ENCODE assay signal across 26 cellular contexts in the genomic region with DNA sequence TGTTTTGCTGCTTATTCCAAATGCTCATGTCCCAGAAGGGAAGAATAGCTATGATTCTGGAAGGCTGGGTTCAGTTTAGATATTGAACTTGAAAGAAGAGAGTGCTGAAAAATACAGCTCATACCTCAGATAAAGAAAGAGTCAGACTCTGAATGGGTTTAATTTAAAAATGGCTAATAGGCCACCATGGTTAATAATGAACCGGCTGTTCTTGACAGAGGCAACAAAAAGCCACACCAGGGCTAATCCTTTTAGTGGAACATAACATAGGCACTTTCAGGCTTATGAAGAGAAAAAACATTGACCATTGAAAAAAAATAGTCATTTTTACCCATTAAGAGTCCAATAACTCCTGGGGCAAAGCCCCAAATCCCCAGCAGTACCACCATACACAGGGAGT.
"Had no signal": no experiment of that assay in that cellular context is flagged by ENCODE, and none has a peak within 500 bp of the region (broad histone marks: within the 10 kb centered on the region; RNA-seq: fewer than 3 reads in every experiment).

No MANE protein-coding gene starts in this region.

- H3K9me3 ChIP-seq: esophagus muscularis mucosa, heart right ventricle, left lung, mucosa of descending colon, thoracic aorta, uterus had no signal

- H3K27ac Mint-ChIP-seq: activated naive CD8-positive, alpha-beta T cell; dendritic cell treated with granulocyte-macrophage colony-stimulating factor and Interleukin-4, amounts not matched to agents 40 ng/mL and 50 ng/mL, for 4 days; natural killer cell treated with Interleukin-12 subunit alpha and Interleukin-12 subunit beta and Interleukin-15 and Interleukin-18, amount 100 ng/mL, for 72 hours; stimulated activated effector memory CD8-positive, alpha-beta T cell treated with anti-CD3 and anti-CD28 coated beads, Interleukin-12 subunit alpha, Interleukin-12 subunit beta, amount 100 ng/mL, for 72 hours; stimulated activated naive CD8-positive, alpha-beta T cell treated with anti-CD3 and anti-CD28 coated beads, Interleukin-15, Interleukin-2, amounts not matched to agents 100 ng/mL and 50 ng/mL, for 24 hours; type B pancreatic cell had no signal

- H3K27ac ChIP-seq: esophagus muscularis mucosa, foreskin keratinocyte, left lung, skin epidermis, thoracic aorta, uterus, VCaP had no signal

- H3K27me3 Mint-ChIP-seq: central memory CD8-positive, alpha-beta T cell; stimulated activated naive CD8-positive, alpha-beta T cell treated with anti-CD3 and anti-CD28 coated beads, Interleukin-15, Interleukin-2, amounts not matched to agents 100 ng/mL and 50 ng/mL, for 24 hours; type B pancreatic cell had no signal

- H3K36me3 Mint-ChIP-seq: activated naive CD8-positive, alpha-beta T cell; natural killer cell treated with Interleukin-12 subunit alpha and Interleukin-12 subunit beta and Interleukin-15 and Interleukin-18, amount 100 ng/mL, for 72 hours; stimulated activated effector memory CD8-positive, alpha-beta T cell treated with anti-CD3 and anti-CD28 coated beads, Interleukin-12 subunit alpha, Interleukin-12 subunit beta, amount 100 ng/mL, for 72 hours had no signal

- DNase-seq: activated CD4-positive, alpha-beta T cell treated with anti-CD3 and anti-CD28 coated beads for 4 hours; activated CD4-positive, alpha-beta T cell treated with anti-CD3 and anti-CD28 coated beads, Interleukin-2, amount 50 U/mL, for 4 hours; activated effector memory CD4-positive, alpha-beta T cell treated with Interleukin-2 at 50 U/mL for 16 hours; activated naive CD4-positive, alpha-beta T cell treated with Interleukin-2 at 50 U/mL for 16 hours; anterior cingulate cortex; foreskin keratinocyte; heart right ventricle; kidney glomerular epithelial cell; left lung; mucosa of descending colon; posterior cingulate gyrus; stimulated activated CD4-positive, alpha-beta T cell treated with anti-CD3 and anti-CD28 coated beads, Interleukin-4, amount 100 ng/mL, for 24 hours; uterus had no signal

- H3K9me3 Mint-ChIP-seq: central memory CD8-positive, alpha-beta T cell; dendritic cell treated with granulocyte-macrophage colony-stimulating factor and Interleukin-4, amounts not matched to agents 40 ng/mL and 50 ng/mL, for 4 days; natural killer cell treated with Interleukin-12 subunit alpha and Interleukin-12 subunit beta and Interleukin-15 and Interleukin-18, amount 100 ng/mL, for 72 hours; stimulated activated effector memory CD8-positive, alpha-beta T cell treated with anti-CD3 and anti-CD28 coated beads, Interleukin-12 subunit alpha, Interleukin-12 subunit beta, amount 100 ng/mL, for 72 hours; stimulated activated naive CD8-positive, alpha-beta T cell treated with anti-CD3 and anti-CD28 coated beads, Interleukin-15, Interleukin-2, amounts not matched to agents 100 ng/mL and 50 ng/mL, for 24 hours; type B pancreatic cell had no signal

- ATAC-seq: foreskin keratinocyte; heart right ventricle; left lung; mucosa of descending colon; natural killer cell treated with Interleukin-12 subunit alpha and Interleukin-12 subunit beta and Interleukin-15 and Interleukin-18, amount 100 ng/mL, for 72 hours; sciatic nerve; stimulated activated effector memory CD8-positive, alpha-beta T cell treated with anti-CD3 and anti-CD28 coated beads, Interleukin-12 subunit alpha, Interleukin-12 subunit beta, amount 100 ng/mL, for 72 hours had no signal

- H3K27me3 ChIP-seq: esophagus muscularis mucosa, foreskin keratinocyte, heart right ventricle, left lung, uterus had no signal

- H3K36me3 ChIP-seq: thoracic aorta, uterus had no signal

- H3K4me1 Mint-ChIP-seq: central memory CD8-positive, alpha-beta T cell; stimulated activated effector memory CD8-positive, alpha-beta T cell treated with anti-CD3 and anti-CD28 coated beads, Interleukin-12 subunit alpha, Interleukin-12 subunit beta, amount 100 ng/mL, for 72 hours had no signal

- H3K4me3 ChIP-seq: esophagus muscularis mucosa, heart right ventricle, left lung, lung, mucosa of descending colon, skin epidermis, thoracic aorta, uterus had no signal

- H3K4me3 Mint-ChIP-seq: activated naive CD8-positive, alpha-beta T cell; central memory CD8-positive, alpha-beta T cell; dendritic cell treated with granulocyte-macrophage colony-stimulating factor and Interleukin-4, amounts not matched to agents 40 ng/mL and 50 ng/mL, for 4 days; natural killer cell treated with Interleukin-12 subunit alpha and Interleukin-12 subunit beta and Interleukin-15 and Interleukin-18, amount 100 ng/mL, for 72 hours; stimulated activated effector memory CD8-positive, alpha-beta T cell treated with anti-CD3 and anti-CD28 coated beads, Interleukin-12 subunit alpha, Interleukin-12 subunit beta, amount 100 ng/mL, for 72 hours; stimulated activated naive CD8-positive, alpha-beta T cell treated with anti-CD3 and anti-CD28 coated beads, Interleukin-15, Interleukin-2, amounts not matched to agents 100 ng/mL and 50 ng/mL, for 24 hours; type B pancreatic cell had no signal

- H3K4me1 ChIP-seq: uterus had no signal
